Comparison of ENCODE assay signal across 2 cellular contexts in the genomic region with DNA sequence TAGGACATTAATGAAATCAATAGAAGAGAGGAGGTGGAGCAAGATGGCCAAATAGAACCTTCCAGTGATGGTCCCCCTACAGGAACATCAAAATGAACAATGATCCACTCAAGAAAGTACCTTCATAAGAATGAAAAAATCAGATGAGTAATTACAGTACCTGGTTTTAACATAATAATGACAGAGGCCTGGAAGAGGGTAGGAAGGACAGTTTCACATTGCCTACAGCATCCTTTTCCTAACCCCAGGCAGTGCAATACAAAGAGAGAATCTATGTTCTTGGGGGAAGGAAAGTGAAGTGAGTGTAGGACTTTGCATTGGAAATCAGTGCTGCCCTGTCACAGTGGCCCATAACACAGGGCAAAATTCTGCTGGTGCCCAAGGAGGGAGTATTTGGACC.
TF ChIP-seq lines count a peak whose summit lies in the region.

No MANE protein-coding gene starts in this region.

TF ChIP-seq in HepG2, 621 proteins besides CTCF, POLR2A, EP300 and RAD21:
- no peak for TF ChIP-seq ZBTB3 (CRISPR knock-in tag; IDR thresholded peaks at IDR 0.05; ENCODE audit: borderline replicate concordance, low read depth)
- TF ChIP-seq ATF7 (IDR thresholded peaks at IDR 0.05) = no peak
- TF ChIP-seq ATF7 (CRISPR knock-in tag; IDR thresholded peaks at IDR 0.05) = no peak
- no peak for TF ChIP-seq ZBTB21 (CRISPR knock-in tag; IDR thresholded peaks at IDR 0.05)
- TF ChIP-seq KLF13 (CRISPR knock-in tag; IDR thresholded peaks at IDR 0.05) = no peak
- TF ChIP-seq ZNF616 (CRISPR knock-in tag; IDR thresholded peaks at IDR 0.05; ENCODE audit: low read depth) = no peak
- TF ChIP-seq ZFP36L2 (CRISPR knock-in tag; IDR thresholded peaks at IDR 0.05) = no peak
- TF ChIP-seq ZNF280D (CRISPR knock-in tag; IDR thresholded peaks at IDR 0.05) = no peak

TF ChIP-seq in H1, 55 proteins besides CTCF, POLR2A, EP300 and RAD21:
- no peak for TF ChIP-seq TAF7 (optimal IDR thresholded peaks at IDR 0.05; ENCODE audit: borderline replicate concordance, low read depth, low read length)
- no peak for TF ChIP-seq RFX5 (IDR thresholded peaks at IDR 0.05; ENCODE audit: borderline replicate concordance, low read depth, low read length)
- TF ChIP-seq EZH2 (IDR thresholded peaks at IDR 0.05; ENCODE audit: low read depth, low read length, severe bottlenecking) = no peak
- TF ChIP-seq TAF1 (IDR thresholded peaks at IDR 0.05; ENCODE audit: low read depth, low read length) = no peak
- TF ChIP-seq KDM1A (IDR thresholded peaks at IDR 0.05; ENCODE audit: borderline replicate concordance, low read length) = no peak
- TF ChIP-seq SP4 (IDR thresholded peaks at IDR 0.05; ENCODE audit: low read length) = no peak
- TF ChIP-seq HDAC6 (IDR thresholded peaks at IDR 0.05; ENCODE audit: low read depth, low read length) = no peak
- TF ChIP-seq RXRA (IDR thresholded peaks at IDR 0.05; ENCODE audit: insufficient read depth, low read depth, low read length) = no peak
- no peak for TF ChIP-seq TBP (IDR thresholded peaks at IDR 0.05; ENCODE audit: low read depth, low read length)
- TF ChIP-seq SIN3A (conservative IDR thresholded peaks at IDR 0.05 in 1 of 2, IDR thresholded peaks at IDR 0.05 in 1 of 2; ENCODE audit: low read depth in 1 of 2, low read length in 2 of 2) = no peak
- no peak for TF ChIP-seq ZNF274 (IDR thresholded peaks at IDR 0.05; ENCODE audit: borderline replicate concordance, extremely low read depth, low read length)
- no peak for TF ChIP-seq CBX5 (IDR thresholded peaks at IDR 0.05; ENCODE audit: low read depth, low read length)
- TF ChIP-seq NRF1 (IDR thresholded peaks at IDR 0.05; ENCODE audit: low read depth, low read length) = no peak
- TF ChIP-seq CHD1 (IDR thresholded peaks at IDR 0.05; ENCODE audit: low read depth, low read length) = no peak
- no peak for TF ChIP-seq SRF (IDR thresholded peaks at IDR 0.05; ENCODE audit: low read depth, low read length)
- TF ChIP-seq, protein P1, sequence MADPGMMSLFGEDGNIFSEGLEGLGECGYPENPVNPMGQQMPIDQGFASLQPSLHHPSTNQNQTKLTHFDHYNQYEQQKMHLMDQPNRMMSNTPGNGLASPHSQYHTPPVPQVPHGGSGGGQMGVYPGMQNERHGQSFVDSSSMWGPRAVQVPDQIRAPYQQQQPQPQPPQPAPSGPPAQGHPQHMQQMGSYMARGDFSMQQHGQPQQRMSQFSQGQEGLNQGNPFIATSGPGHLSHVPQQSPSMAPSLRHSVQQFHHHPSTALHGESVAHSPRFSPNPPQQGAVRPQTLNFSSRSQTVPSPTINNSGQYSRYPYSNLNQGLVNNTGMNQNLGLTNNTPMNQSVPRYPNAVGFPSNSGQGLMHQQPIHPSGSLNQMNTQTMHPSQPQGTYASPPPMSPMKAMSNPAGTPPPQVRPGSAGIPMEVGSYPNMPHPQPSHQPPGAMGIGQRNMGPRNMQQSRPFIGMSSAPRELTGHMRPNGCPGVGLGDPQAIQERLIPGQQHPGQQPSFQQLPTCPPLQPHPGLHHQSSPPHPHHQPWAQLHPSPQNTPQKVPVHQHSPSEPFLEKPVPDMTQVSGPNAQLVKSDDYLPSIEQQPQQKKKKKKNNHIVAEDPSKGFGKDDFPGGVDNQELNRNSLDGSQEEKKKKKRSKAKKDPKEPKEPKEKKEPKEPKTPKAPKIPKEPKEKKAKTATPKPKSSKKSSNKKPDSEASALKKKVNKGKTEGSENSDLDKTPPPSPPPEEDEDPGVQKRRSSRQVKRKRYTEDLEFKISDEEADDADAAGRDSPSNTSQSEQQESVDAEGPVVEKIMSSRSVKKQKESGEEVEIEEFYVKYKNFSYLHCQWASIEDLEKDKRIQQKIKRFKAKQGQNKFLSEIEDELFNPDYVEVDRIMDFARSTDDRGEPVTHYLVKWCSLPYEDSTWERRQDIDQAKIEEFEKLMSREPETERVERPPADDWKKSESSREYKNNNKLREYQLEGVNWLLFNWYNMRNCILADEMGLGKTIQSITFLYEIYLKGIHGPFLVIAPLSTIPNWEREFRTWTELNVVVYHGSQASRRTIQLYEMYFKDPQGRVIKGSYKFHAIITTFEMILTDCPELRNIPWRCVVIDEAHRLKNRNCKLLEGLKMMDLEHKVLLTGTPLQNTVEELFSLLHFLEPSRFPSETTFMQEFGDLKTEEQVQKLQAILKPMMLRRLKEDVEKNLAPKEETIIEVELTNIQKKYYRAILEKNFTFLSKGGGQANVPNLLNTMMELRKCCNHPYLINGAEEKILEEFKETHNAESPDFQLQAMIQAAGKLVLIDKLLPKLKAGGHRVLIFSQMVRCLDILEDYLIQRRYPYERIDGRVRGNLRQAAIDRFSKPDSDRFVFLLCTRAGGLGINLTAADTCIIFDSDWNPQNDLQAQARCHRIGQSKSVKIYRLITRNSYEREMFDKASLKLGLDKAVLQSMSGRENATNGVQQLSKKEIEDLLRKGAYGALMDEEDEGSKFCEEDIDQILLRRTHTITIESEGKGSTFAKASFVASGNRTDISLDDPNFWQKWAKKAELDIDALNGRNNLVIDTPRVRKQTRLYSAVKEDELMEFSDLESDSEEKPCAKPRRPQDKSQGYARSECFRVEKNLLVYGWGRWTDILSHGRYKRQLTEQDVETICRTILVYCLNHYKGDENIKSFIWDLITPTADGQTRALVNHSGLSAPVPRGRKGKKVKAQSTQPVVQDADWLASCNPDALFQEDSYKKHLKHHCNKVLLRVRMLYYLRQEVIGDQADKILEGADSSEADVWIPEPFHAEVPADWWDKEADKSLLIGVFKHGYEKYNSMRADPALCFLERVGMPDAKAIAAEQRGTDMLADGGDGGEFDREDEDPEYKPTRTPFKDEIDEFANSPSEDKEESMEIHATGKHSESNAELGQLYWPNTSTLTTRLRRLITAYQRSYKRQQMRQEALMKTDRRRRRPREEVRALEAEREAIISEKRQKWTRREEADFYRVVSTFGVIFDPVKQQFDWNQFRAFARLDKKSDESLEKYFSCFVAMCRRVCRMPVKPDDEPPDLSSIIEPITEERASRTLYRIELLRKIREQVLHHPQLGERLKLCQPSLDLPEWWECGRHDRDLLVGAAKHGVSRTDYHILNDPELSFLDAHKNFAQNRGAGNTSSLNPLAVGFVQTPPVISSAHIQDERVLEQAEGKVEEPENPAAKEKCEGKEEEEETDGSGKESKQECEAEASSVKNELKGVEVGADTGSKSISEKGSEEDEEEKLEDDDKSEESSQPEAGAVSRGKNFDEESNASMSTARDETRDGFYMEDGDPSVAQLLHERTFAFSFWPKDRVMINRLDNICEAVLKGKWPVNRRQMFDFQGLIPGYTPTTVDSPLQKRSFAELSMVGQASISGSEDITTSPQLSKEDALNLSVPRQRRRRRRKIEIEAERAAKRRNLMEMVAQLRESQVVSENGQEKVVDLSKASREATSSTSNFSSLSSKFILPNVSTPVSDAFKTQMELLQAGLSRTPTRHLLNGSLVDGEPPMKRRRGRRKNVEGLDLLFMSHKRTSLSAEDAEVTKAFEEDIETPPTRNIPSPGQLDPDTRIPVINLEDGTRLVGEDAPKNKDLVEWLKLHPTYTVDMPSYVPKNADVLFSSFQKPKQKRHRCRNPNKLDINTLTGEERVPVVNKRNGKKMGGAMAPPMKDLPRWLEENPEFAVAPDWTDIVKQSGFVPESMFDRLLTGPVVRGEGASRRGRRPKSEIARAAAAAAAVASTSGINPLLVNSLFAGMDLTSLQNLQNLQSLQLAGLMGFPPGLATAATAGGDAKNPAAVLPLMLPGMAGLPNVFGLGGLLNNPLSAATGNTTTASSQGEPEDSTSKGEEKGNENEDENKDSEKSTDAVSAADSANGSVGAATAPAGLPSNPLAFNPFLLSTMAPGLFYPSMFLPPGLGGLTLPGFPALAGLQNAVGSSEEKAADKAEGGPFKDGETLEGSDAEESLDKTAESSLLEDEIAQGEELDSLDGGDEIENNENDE (IDR thresholded peaks at IDR 0.05; ENCODE audit: insufficient replicate concordance, low read length) = no peak
- no peak for TF ChIP-seq USF2 (IDR thresholded peaks at IDR 0.05; ENCODE audit: low read length)
TF ChIP-seq in H1: peak in this region for 0.
